20 cellular contexts compared by ENCODE assay signal in the genomic region with DNA sequence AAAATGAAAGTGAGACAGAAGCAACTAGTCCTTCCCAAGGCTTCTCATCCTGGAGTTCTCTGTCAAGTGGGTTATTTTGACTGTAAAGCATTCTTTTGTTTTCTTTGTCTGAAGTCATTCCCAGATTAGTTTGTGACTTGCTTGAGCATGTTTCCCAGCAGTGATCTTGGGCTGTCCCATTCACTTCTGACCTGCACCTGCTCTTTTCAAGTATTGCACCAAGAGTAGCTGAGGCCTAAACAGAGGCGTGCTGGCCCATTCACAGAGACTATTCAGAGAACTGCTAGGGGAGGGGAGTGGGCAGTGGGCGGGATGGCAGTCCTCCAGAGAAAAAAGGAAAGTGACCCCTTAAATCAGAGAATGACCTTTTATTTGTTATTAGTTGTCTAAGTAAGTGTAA.
DNase-seq lines count a peak whose midpoint lies in the region; ATAC-seq and TF ChIP-seq lines count a peak whose summit lies in the region.
"Had no signal": no experiment of that assay in that cellular context is flagged by ENCODE, and none has a peak within 500 bp of the region (broad histone marks: within the 10 kb centered on the region; RNA-seq: fewer than 3 reads in every experiment).

No MANE protein-coding gene starts in this region.

- CTCF ChIA-PET in CD8-positive, alpha-beta memory T cell (lab: Charles Lee): no interaction called here
- CTCF ChIA-PET in T-cell (lab: Charles Lee): no interaction called here
- CTCF ChIA-PET in naive thymus-derived CD4-positive, alpha-beta T cell (lab: Charles Lee): no interaction called here

- H3K36me3 Mint-ChIP-seq in CD8-positive, alpha-beta memory T cell: no peaks in the 10 kb centered on the region
- no peaks in the 10 kb centered on the region for H3K36me3 Mint-ChIP-seq in T-cell
- H3K36me3 Mint-ChIP-seq in naive thymus-derived CD4-positive, alpha-beta T cell: no peaks in the 10 kb centered on the region
- H3K36me3 Mint-ChIP-seq: activated naive CD4-positive, alpha-beta T cell treated with anti-CD3 and anti-CD28 coated beads, Interleukin-2, amount 50 U/mL, for 72 hours had no signal

- intact Hi-C loops in heart right ventricle (cut with DNase I): no loop called here
- intact Hi-C loops in naive thymus-derived CD4-positive, alpha-beta T cell (cut with micrococcal nuclease): no loop called here

- TF ChIP-seq CTCF in cardiac muscle cell (IDR thresholded peaks at IDR 0.05; ENCODE audit: low read depth, low read length): no peak
- TF ChIP-seq CTCF in heart right ventricle (IDR thresholded peaks at IDR 0.05): no peak

- peak overlapping the region; percentile 11 for H3K27ac ChIP-seq in cardiac muscle cell
- H3K27ac ChIP-seq in heart right ventricle: no peak overlapping the region
- H3K27ac ChIP-seq in SK-N-MC: peak overlapping the region; percentile 67; the same call in 1 of the 2 replicates
- no peak overlapping the region for H3K27ac ChIP-seq in CD8-positive, alpha-beta memory T cell (ENCODE audit: low read depth, low read length)
- H3K27ac ChIP-seq in naive thymus-derived CD4-positive, alpha-beta T cell (ENCODE audit: low read depth, low read length): no peak overlapping the region
- H3K27ac ChIP-seq: spleen had no signal

- no peaks in the 10 kb centered on the region for H3K27me3 ChIP-seq in cardiac muscle cell
- no peaks in the 10 kb centered on the region for H3K27me3 ChIP-seq in heart right ventricle
- no peaks in the 10 kb centered on the region for H3K27me3 ChIP-seq in CD8-positive, alpha-beta memory T cell (ENCODE audit: insufficient read depth, low read length, poor library complexity, severe bottlenecking)
- H3K27me3 ChIP-seq in naive thymus-derived CD4-positive, alpha-beta T cell (ENCODE audit: control insufficient read depth in 2 of 2, insufficient read depth in 2 of 2, low read length in 2 of 2): no peaks in the 10 kb centered on the region
- H3K27me3 ChIP-seq: spleen had no signal

- ATAC-seq in heart right ventricle: no peak
- ATAC-seq in T-cell (replicated peaks in 1 of 4): no peak
- ATAC-seq in naive thymus-derived CD4-positive, alpha-beta T cell: no peak
- ATAC-seq: activated CD4-positive, alpha-beta T cell treated with anti-CD3 and anti-CD28 coated beads for 36 hours; activated naive CD4-positive, alpha-beta T cell treated with anti-CD3 and anti-CD28 coated beads, Interleukin-2, amount 50 U/mL, for 72 hours; K562 had no signal

- H3K4me3 Mint-ChIP-seq in CD8-positive, alpha-beta memory T cell: no peak overlapping the region
- no peak overlapping the region for H3K4me3 Mint-ChIP-seq in T-cell
- H3K4me3 Mint-ChIP-seq in naive thymus-derived CD4-positive, alpha-beta T cell: no peak overlapping the region
- H3K4me3 Mint-ChIP-seq: activated CD4-positive, alpha-beta T cell treated with anti-CD3 and anti-CD28 coated beads for 36 hours; activated T-helper 1 cell treated with anti-CD3 and anti-CD28 coated beads, Interleukin-12 subunit alpha, Interleukin-12 subunit beta, Interleukin-2, Interleukin-4 antibody, amounts not matched to agents 30 ng/mL and 10 ng/mL and 1 ng/mL, durations not matched to agents 14 hours and 24 hours and 36 hours had no signal

- no peaks in the 10 kb centered on the region for H3K9me3 ChIP-seq in cardiac muscle cell (ENCODE audit: low read depth)
- no peaks in the 10 kb centered on the region for H3K9me3 ChIP-seq in heart right ventricle
- no peaks in the 10 kb centered on the region for H3K9me3 ChIP-seq in SK-N-MC (ENCODE audit: low read depth, low read length)
- no peaks in the 10 kb centered on the region for H3K9me3 ChIP-seq in CD8-positive, alpha-beta memory T cell (ENCODE audit: low read length)
- H3K9me3 ChIP-seq in naive thymus-derived CD4-positive, alpha-beta T cell (ENCODE audit: control insufficient read depth in 2 of 3, low read length in 3 of 3): no peaks in the 10 kb centered on the region
- H3K9me3 ChIP-seq: spleen had no signal

- no peak for DNase-seq in cardiac muscle cell (ENCODE audit: low read depth in 1 of 2, low spot score in 1 of 2)
- DNase-seq in heart right ventricle: no peak
- DNase-seq in SK-N-MC (ENCODE audit: low read depth, low spot score): no peak
- peak; percentile 84 for DNase-seq in myocyte (ENCODE audit: low read depth)
- no peak for DNase-seq in CD8-positive, alpha-beta memory T cell
- DNase-seq in SHP77 (lab: John Stamatoyannopoulos, UW): no peak
- no peak for DNase-seq in T-cell
- DNase-seq in naive thymus-derived CD4-positive, alpha-beta T cell: no peak
- DNase-seq: activated CD4-positive, alpha-beta T cell treated with anti-CD3 and anti-CD28 coated beads for 36 hours; C1 segment of cervical spinal cord; MV-4-11; NCI-H2029 treated with DMSO at 0.1 percent for 48 hours; NCI-H526 treated with DMSO at 0.1 percent for 48 hours; nucleus accumbens; retina; spleen; SW 1271 had no signal

- H3K4me1 Mint-ChIP-seq in CD8-positive, alpha-beta memory T cell: no peaks in the 10 kb centered on the region
- no peaks in the 10 kb centered on the region for H3K4me1 Mint-ChIP-seq in T-cell
- H3K4me1 Mint-ChIP-seq in naive thymus-derived CD4-positive, alpha-beta T cell: no peaks in the 10 kb centered on the region
- H3K4me1 Mint-ChIP-seq: activated CD4-positive, alpha-beta T cell treated with anti-CD3 and anti-CD28 coated beads for 36 hours had no signal

- POLR2A ChIA-PET in CD8-positive, alpha-beta memory T cell (lab: Charles Lee): no interaction called here
- POLR2A ChIA-PET in T-cell (lab: Charles Lee): no interaction called here
- POLR2A ChIA-PET in naive thymus-derived CD4-positive, alpha-beta T cell (lab: Charles Lee): no interaction called here

- H3K27ac Mint-ChIP-seq in CD8-positive, alpha-beta memory T cell: no peak overlapping the region
- no peak overlapping the region for H3K27ac Mint-ChIP-seq in T-cell
- no peak overlapping the region for H3K27ac Mint-ChIP-seq in naive thymus-derived CD4-positive, alpha-beta T cell
- H3K27ac Mint-ChIP-seq: activated CD4-positive, alpha-beta T cell treated with anti-CD3 and anti-CD28 coated beads for 36 hours; activated naive CD4-positive, alpha-beta T cell treated with anti-CD3 and anti-CD28 coated beads, Interleukin-2, amount 50 U/mL, for 72 hours; activated T-helper 1 cell treated with anti-CD3 and anti-CD28 coated beads, Interleukin-12 subunit alpha, Interleukin-12 subunit beta, Interleukin-2, Interleukin-4 antibody, amounts not matched to agents 30 ng/mL and 10 ng/mL and 1 ng/mL, durations not matched to agents 14 hours and 24 hours and 36 hours had no signal

- H3K36me3 ChIP-seq in cardiac muscle cell: no peaks in the 10 kb centered on the region
- H3K36me3 ChIP-seq in heart right ventricle: no peaks in the 10 kb centered on the region
- H3K36me3 ChIP-seq in SK-N-MC (ENCODE audit: insufficient read depth, low read length): no peaks in the 10 kb centered on the region
- H3K36me3 ChIP-seq in CD8-positive, alpha-beta memory T cell (ENCODE audit: insufficient read depth, low read length): no peaks in the 10 kb centered on the region
- no peaks in the 10 kb centered on the region for H3K36me3 ChIP-seq in naive thymus-derived CD4-positive, alpha-beta T cell (ENCODE audit: control insufficient read depth in 2 of 3, insufficient read depth in 3 of 3, low read length in 3 of 3)
- H3K36me3 ChIP-seq: spleen had no signal

- H3K4me3 ChIP-seq in cardiac muscle cell (no peak overlapping the region), heart right ventricle (no peak overlapping the region), SK-N-MC (no peak overlapping the region)
- no peak overlapping the region for H3K4me3 ChIP-seq in CD8-positive, alpha-beta memory T cell (ENCODE audit: low read length)
- H3K4me3 ChIP-seq in naive thymus-derived CD4-positive, alpha-beta T cell (ENCODE audit: low read length): no peak overlapping the region
- H3K4me3 ChIP-seq: K562, spleen had no signal

- H3K4me1 ChIP-seq in cardiac muscle cell (ENCODE audit: low read depth): peaks cover 4% of the 10 kb centered on the region
- H3K4me1 ChIP-seq in heart right ventricle: peaks cover 0 to 22% (median 6%) of the 10 kb centered on the region in 9 donors
- H3K4me1 ChIP-seq in CD8-positive, alpha-beta memory T cell (ENCODE audit: insufficient read depth, low read length): no peaks in the 10 kb centered on the region
- H3K4me1 ChIP-seq in naive thymus-derived CD4-positive, alpha-beta T cell (ENCODE audit: control insufficient read depth in 2 of 2, insufficient read depth in 2 of 2, low read length in 2 of 2): no peaks in the 10 kb centered on the region
- H3K4me1 ChIP-seq: spleen had no signal

- 73 to 91% methylated on average over 2 of the region's 2 CpGs for WGBS in heart right ventricle, 2 donors

- H3K9me3 Mint-ChIP-seq in CD8-positive, alpha-beta memory T cell: peaks cover 0 to 7% (median 0%) of the 10 kb centered on the region in 5 donors
- peaks cover 0 to 5% (median 0%) of the 10 kb centered on the region in 3 donors for H3K9me3 Mint-ChIP-seq in T-cell
- H3K9me3 Mint-ChIP-seq in naive thymus-derived CD4-positive, alpha-beta T cell: no peaks in the 10 kb centered on the region
- H3K9me3 Mint-ChIP-seq: activated T-helper 1 cell treated with anti-CD3 and anti-CD28 coated beads, Interleukin-12 subunit alpha, Interleukin-12 subunit beta, Interleukin-2, Interleukin-4 antibody, amounts not matched to agents 30 ng/mL and 10 ng/mL and 1 ng/mL, durations not matched to agents 14 hours and 24 hours and 36 hours had no signal

- no peaks in the 10 kb centered on the region for H3K27me3 Mint-ChIP-seq in CD8-positive, alpha-beta memory T cell
- no peaks in the 10 kb centered on the region for H3K27me3 Mint-ChIP-seq in T-cell
- H3K27me3 Mint-ChIP-seq in naive thymus-derived CD4-positive, alpha-beta T cell: no peaks in the 10 kb centered on the region
- H3K27me3 Mint-ChIP-seq: activated CD4-positive, alpha-beta T cell treated with anti-CD3 and anti-CD28 coated beads for 36 hours had no signal

- no peak overlapping the region for H3K9ac ChIP-seq in SK-N-MC (ENCODE audit: insufficient read length)

Comparison
In these comparisons a context has a peak if more than half of its experiments do, and no peak if none do; other contexts are left out.
1. H3K27ac ChIP-seq: peak in cardiac muscle cell (single experiment) and SK-N-MC (single experiment); none in heart right ventricle (0 of 10), CD8-positive, alpha-beta memory T cell (single experiment) and naive thymus-derived CD4-positive, alpha-beta T cell (single experiment).